In the genomic region with DNA sequence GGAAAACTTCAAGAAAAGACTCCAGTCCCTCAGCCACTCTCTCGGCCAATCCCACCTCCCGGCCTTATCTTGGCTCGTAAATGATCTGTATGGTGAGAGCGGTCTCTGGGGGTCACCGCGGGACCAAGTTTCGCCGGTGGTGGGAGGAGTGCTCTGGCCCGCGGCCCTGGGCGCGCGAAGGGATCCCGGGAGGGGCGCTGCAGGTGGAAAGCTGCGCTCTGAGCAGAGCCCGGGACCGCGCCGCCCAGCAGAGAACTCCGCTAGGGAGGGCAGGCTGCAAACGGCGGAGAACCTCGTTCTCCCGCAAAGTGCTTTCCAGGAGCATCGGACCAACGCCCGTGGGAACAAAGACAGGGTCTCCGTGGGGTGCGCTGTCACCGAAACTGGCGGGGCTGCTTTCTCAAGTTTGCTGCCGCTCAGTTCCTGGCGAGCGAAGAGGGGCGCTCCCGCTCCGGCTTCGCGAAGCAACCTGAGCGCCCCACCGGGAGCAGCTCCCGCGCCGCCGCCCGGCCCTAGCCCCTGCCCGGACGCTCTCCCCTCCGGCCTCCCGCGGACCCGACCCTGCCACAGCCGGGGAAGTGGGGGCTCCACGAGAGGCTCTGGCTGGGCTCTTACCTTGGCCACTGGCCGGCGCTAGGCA, we compare ENCODE assay signal across 8 cellular contexts. TPM values are rescaled to one million over a fixed set of nuclear protein-coding genes. Genes with fewer than 3 reads are reported as not detected.
DNase-seq lines count a peak whose midpoint lies in the region; ATAC-seq and TF ChIP-seq lines count a peak whose summit lies in the region.

No MANE protein-coding gene starts in this region.

- H3K4me1 Mint-ChIP-seq in T-cell = peaks cover 33 to 41% (median 38%) of the 10 kb centered on the region in 3 donors
- peaks cover 26 to 44% (median 38%) of the 10 kb centered on the region in 4 donors for H3K4me1 Mint-ChIP-seq in naive thymus-derived CD8-positive, alpha-beta T cell

- TF ChIP-seq CTCF in GM10248 (IDR thresholded peaks at IDR 0.05; ENCODE audit: control extremely low read depth, extremely low read depth, low read depth, missing control alignments) = no peak
- no peak for TF ChIP-seq CTCF in epithelial cell of proximal tubule (conservative IDR thresholded peaks at IDR 0.05; ENCODE audit: low read depth, low read length)

- H3K27ac Mint-ChIP-seq in T-cell = no peak overlapping the region
- H3K27ac Mint-ChIP-seq in naive thymus-derived CD8-positive, alpha-beta T cell = peak overlapping the region in 2 of 10 donors; percentile 36 to 50

- ATAC-seq in T-cell (replicated peaks in 1 of 4) = peak in 1 of 4 experiments; percentile 23
- no peak for ATAC-seq in naive thymus-derived CD8-positive, alpha-beta T cell
- no peak for ATAC-seq in HG03108 (IDR thresholded peaks at IDR 0.05; ENCODE audit: unreplicated experiment)
- no peak for ATAC-seq in HG02885 (IDR thresholded peaks at IDR 0.05; ENCODE audit: poor library complexity, unreplicated experiment)

- CTCF ChIA-PET in GM10248 (lab: Yijun Ruan, JAX) (no interaction called here), T-cell (lab: Charles Lee) (no interaction called here)

- no peaks in the 10 kb centered on the region for H3K9me3 Mint-ChIP-seq in T-cell
- no peaks in the 10 kb centered on the region for H3K9me3 Mint-ChIP-seq in naive thymus-derived CD8-positive, alpha-beta T cell

- POLR2A ChIA-PET in GM10248 (lab: Yijun Ruan, JAX) = no interaction called here
- POLR2A ChIA-PET in T-cell (lab: Charles Lee) = no interaction called here
- POLR2A ChIA-PET in naive thymus-derived CD8-positive, alpha-beta T cell (lab: Charles Lee) = no interaction called here

- peak overlapping the region; percentile 91 to 94 (median 92) for H3K4me3 Mint-ChIP-seq in T-cell
- peak overlapping the region; percentile 83 to 97 (median 95) for H3K4me3 Mint-ChIP-seq in naive thymus-derived CD8-positive, alpha-beta T cell

- DNase-seq in GM10248 (ENCODE audit: extremely low spot score) = peak; percentile 35
- DNase-seq in T-cell = peak in 4 of 34 experiments; percentile 2 to 15 (median 6)
- DNase-seq in epithelial cell of proximal tubule (ENCODE audit: low read depth) = no peak
- DNase-seq in naive thymus-derived CD8-positive, alpha-beta T cell = peak in 3 of 10 donors; percentile 8 to 10 (median 8)
- DNase-seq in GOT3 (lab: John Stamatoyannopoulos, UW) = no peak
- DNase-seq in NCI-H2029 treated with DMSO at 0.1 percent for 48 hours (lab: John Stamatoyannopoulos, UW) = no peak

- H3K4me3 ChIP-seq in epithelial cell of proximal tubule (ENCODE audit: low read depth, low read length) = peak overlapping the region; percentile 55

- H3K27me3 Mint-ChIP-seq in T-cell = peaks cover 35 to 44% of the 10 kb centered on the region in 2 donors
- peaks cover 19 to 62% (median 45%) of the 10 kb centered on the region in 5 donors for H3K27me3 Mint-ChIP-seq in naive thymus-derived CD8-positive, alpha-beta T cell

- no peaks in the 10 kb centered on the region for H3K36me3 Mint-ChIP-seq in T-cell
- peaks cover 0 to 7% (median 0%) of the 10 kb centered on the region in 3 donors for H3K36me3 Mint-ChIP-seq in naive thymus-derived CD8-positive, alpha-beta T cell

RNA-seq across cellular contexts. Expression of a gene that starts 0.5 kb away (rescaled TPM):
- total RNA-seq in T-cell (under 1 TPM in 1 of 5 donors, not detected in 4; 0.03 TPM), epithelial cell of proximal tubule (0.17 TPM in 1 of 2 replicates, not detected in the other)
- total RNA-seq in naive thymus-derived CD8-positive, alpha-beta T cell = not detected
- polyA plus RNA-seq in naive thymus-derived CD8-positive, alpha-beta T cell = not detected
